ENCODE assay signal across 12 cellular contexts in the genomic region with DNA sequence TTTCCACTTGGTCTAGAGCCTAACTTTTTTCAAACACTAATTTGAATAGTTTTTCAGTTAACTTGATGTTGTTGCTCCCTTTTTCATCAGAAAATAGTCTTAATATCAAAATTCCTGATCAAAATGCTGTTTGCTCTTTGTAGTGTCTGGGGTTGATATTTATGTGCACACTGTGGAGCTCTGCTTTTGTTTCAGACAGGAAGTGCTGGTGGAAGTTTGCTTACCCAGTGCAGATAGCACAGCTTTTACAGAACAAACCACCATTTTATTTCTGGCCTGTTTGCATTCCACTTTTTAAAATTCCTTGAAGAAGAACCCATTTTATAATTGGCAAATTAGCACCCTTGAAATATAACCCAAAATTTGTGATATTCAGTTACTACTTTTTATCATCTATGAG.
DNase-seq lines count a peak whose midpoint lies in the region; ATAC-seq and TF ChIP-seq lines count a peak whose summit lies in the region.
"Had no signal": no experiment of that assay in that cellular context is flagged by ENCODE, and none has a peak within 500 bp of the region (broad histone marks: within the 10 kb centered on the region; RNA-seq: fewer than 3 reads in every experiment).

No MANE protein-coding gene starts in this region.

- H3K36me3 ChIP-seq in mesodermal cell (ENCODE audit: control insufficient read depth, insufficient read depth, low read length): peaks cover 3% of the 10 kb centered on the region
- H3K36me3 ChIP-seq in PC-9 (ENCODE audit: low read depth): peaks cover 3% of the 10 kb centered on the region; the same call in 1 of the 2 replicates
- H3K36me3 ChIP-seq: sigmoid colon had no signal

- H2AFZ ChIP-seq in PC-9: no peak overlapping the region

- H3K27me3 ChIP-seq in PC-9 (ENCODE audit: insufficient read depth, low read depth): no peaks in the 10 kb centered on the region
- H3K27me3 ChIP-seq: sigmoid colon had no signal

- H4K20me1 ChIP-seq in PC-9 (ENCODE audit: insufficient read depth): no peaks in the 10 kb centered on the region

- no TSS peak for BruUV-seq in PC-9 (replicated peaks; lab: Mats Ljungman, UMichigan)

- H3K27ac ChIP-seq in VCaP: peak overlapping the region; percentile 53
- peak overlapping the region; percentile 2 for H3K27ac ChIP-seq in mesodermal cell (ENCODE audit: low read depth, low read length, severe bottlenecking)
- no peak overlapping the region for H3K27ac ChIP-seq in PC-9
- H3K27ac ChIP-seq: sigmoid colon had no signal

- DNase-seq in COR-L47 (lab: John Stamatoyannopoulos, UW): peak; percentile 13
- DNase-seq in PC-9: no peak
- DNase-seq: activated CD4-positive, alpha-beta memory T cell treated with anti-CD3 and anti-CD28 coated beads for 36 hours; GOT3; natural killer cell; sigmoid colon; substantia nigra had no signal

- ATAC-seq in GM19351 (IDR thresholded peaks at IDR 0.05; ENCODE audit: unreplicated experiment) (peak; percentile 47), GM18861 (IDR thresholded peaks at IDR 0.05; ENCODE audit: unreplicated experiment) (no peak), HG03025 (IDR thresholded peaks at IDR 0.05; ENCODE audit: low FRiP score, unreplicated experiment) (no peak)

- H3K79me2 ChIP-seq in PC-9 (ENCODE audit: low read depth): no peaks in the 10 kb centered on the region

- H3K4me1 ChIP-seq in mesodermal cell (ENCODE audit: control insufficient read depth, insufficient read depth, low read length, poor library complexity, severe bottlenecking) (peaks cover 7% of the 10 kb centered on the region), PC-9 (replicated peaks; ENCODE audit: insufficient read depth) (peaks cover 9% of the 10 kb centered on the region)
- H3K4me1 ChIP-seq: sigmoid colon had no signal

- CTCF ChIA-PET in PC-9 (lab: Charles Lee): no interaction called here

- POLR2A ChIA-PET in PC-9 (lab: Charles Lee; ENCODE audit: unreplicated experiment): no interaction called here

- no peaks in the 10 kb centered on the region for H3K9me3 ChIP-seq in mesodermal cell (ENCODE audit: control insufficient read depth, low read length)
- H3K9me3 ChIP-seq in PC-9 (ENCODE audit: insufficient read depth, low read depth): no peaks in the 10 kb centered on the region
- H3K9me3 ChIP-seq: sigmoid colon had no signal

- H3K9me2 ChIP-seq in PC-9 (ENCODE audit: insufficient read depth): no peaks in the 10 kb centered on the region

- TF ChIP-seq CTCF in VCaP (conservative IDR thresholded peaks at IDR 0.05): no peak
- no peak for TF ChIP-seq CTCF in PC-9 (conservative IDR thresholded peaks at IDR 0.05)

- H3F3A ChIP-seq in PC-9 (ENCODE audit: insufficient read depth, low read depth): peaks cover 7% of the 10 kb centered on the region

- intact Hi-C loops in PC-9 (cut with micrococcal nuclease; ENCODE audit: unreplicated experiment): no loop called here

- H3K4me2 ChIP-seq in PC-9: no peak overlapping the region

- H3K4me3 ChIP-seq in mesodermal cell (ENCODE audit: extremely low read depth, insufficient read depth, low read length, poor library complexity, severe bottlenecking) (no peak overlapping the region), PC-9 (no peak overlapping the region)
- H3K4me3 ChIP-seq: sigmoid colon had no signal
